8 cellular contexts compared by ENCODE assay signal in genomic region chr2:151638188-151638933, GRCh38.
DNase-seq lines count a peak whose midpoint lies in the region; ATAC-seq and TF ChIP-seq lines count a peak whose summit lies in the region.

No MANE protein-coding gene starts in this region.

- intact Hi-C loops in activated B cell treated with CpG ODN at 0.5 μM for 24 hours (cut with micrococcal nuclease): loop anchor here (5.0 kb wide), 2 partner anchors 34 to 364 kb away; no protein-coding TSS in a partner anchor

- CTCF ChIA-PET in activated B cell treated with CpG ODN at 0.5 μM for 24 hours (lab: Charles Lee): interaction anchor here (0.9 to 1.6 kb wide), 3 partner anchors 16 to 98 kb away, joined by 3 to 5 read pairs (median 4); no protein-coding TSS in a partner anchor

- no peak for DNase-seq in activated CD4-positive, CD25-positive, alpha-beta regulatory T cell treated with anti-CD3 and anti-CD28 coated beads, Interleukin-2, amount 50 U/mL, for 72 hours
- DNase-seq in activated B cell treated with CpG ODN at 0.5 μM for 24 hours: no peak
- DNase-seq in glomerular visceral epithelial cell (ENCODE audit: extremely low spot score): peak; percentile 25
- no peak for DNase-seq in mesenteric fat pad (ENCODE audit: low spot score)
- no peak for DNase-seq in NCI-H82 treated with DMSO at 0.1 percent for 48 hours (lab: John Stamatoyannopoulos, UW; ENCODE audit: unreplicated experiment)

- peaks cover 1% of the 10 kb centered on the region for H3K36me3 Mint-ChIP-seq in activated B cell treated with CpG ODN at 0.5 μM for 24 hours (ENCODE audit: low read depth)

- H3K27ac Mint-ChIP-seq in activated B cell treated with CpG ODN at 0.5 μM for 24 hours: peak overlapping the region; percentile 84

- no peak for TF ChIP-seq CTCF in activated B cell treated with CpG ODN at 0.5 μM for 24 hours (IDR thresholded peaks at IDR 0.05)

- H3K27me3 Mint-ChIP-seq in activated B cell treated with CpG ODN at 0.5 μM for 24 hours: no peaks in the 10 kb centered on the region

- H3K9me3 Mint-ChIP-seq in activated B cell treated with CpG ODN at 0.5 μM for 24 hours: peaks cover 4% of the 10 kb centered on the region

- peak; percentile 61 to 64 for ATAC-seq in activated CD4-positive, CD25-positive, alpha-beta regulatory T cell treated with anti-CD3 and anti-CD28 coated beads, Interleukin-2, amount 50 U/mL, for 24 hours
- ATAC-seq in HG03139 (IDR thresholded peaks at IDR 0.05; ENCODE audit: unreplicated experiment) (peak; percentile 75), activated B cell treated with CpG ODN at 0.5 μM for 24 hours (ENCODE audit: low read depth) (peak; percentile 25), GM21737 (IDR thresholded peaks at IDR 0.05; ENCODE audit: unreplicated experiment) (no peak)

- H3K4me3 Mint-ChIP-seq in activated B cell treated with CpG ODN at 0.5 μM for 24 hours: peak overlapping the region; percentile 56

- H3K4me1 Mint-ChIP-seq in activated B cell treated with CpG ODN at 0.5 μM for 24 hours: peaks cover 32% of the 10 kb centered on the region

- POLR2A ChIA-PET in activated B cell treated with CpG ODN at 0.5 μM for 24 hours (lab: Charles Lee): interaction anchor here (0.8 to 2.9 kb wide), 4 partner anchors 128 to 190 kb away, joined by 11 to 30 read pairs (median 12); partner anchors contain the start of gene ARL5A
